1 cellular context compared by ENCODE assay signal in genomic region chr2:219298759-219299371, GRCh38.
TF ChIP-seq lines count a peak whose summit lies in the region.

No MANE protein-coding gene starts in this region.

TF ChIP-seq in K562, 482 proteins besides CTCF, POLR2A, EP300 and RAD21 (continued from another document):
- TF ChIP-seq ZBTB5 (IDR thresholded peaks at IDR 0.05) (no peak), RBBP5 (IDR thresholded peaks at IDR 0.05; ENCODE audit: borderline replicate concordance, insufficient read depth, low read length, poor library complexity, severe bottlenecking) (no peak), ZNF780A (CRISPR knock-in tag; IDR thresholded peaks at IDR 0.05) (no peak), CREM (IDR thresholded peaks at IDR 0.05; ENCODE audit: low read depth) (peak; percentile 36; the same call in 1 of the 2 replicates), DPF2 (IDR thresholded peaks at IDR 0.05) (no peak), MYC (IDR thresholded peaks at IDR 0.05; ENCODE audit: low read depth, low read length) (0 out of 2 replicates have a peak, but pooled peaks have one; percentile 36), MYC (CRISPR knock-in tag; IDR thresholded peaks at IDR 0.05; ENCODE audit: borderline replicate concordance, low read depth) (no peak), HMGXB4 (CRISPR knock-in tag; IDR thresholded peaks at IDR 0.05) (no peak), ZNF444 (CRISPR knock-in tag; IDR thresholded peaks at IDR 0.05) (no peak), ZNF655 (CRISPR knock-in tag; IDR thresholded peaks at IDR 0.05) (no peak), NCOA6 (IDR thresholded peaks at IDR 0.05) (no peak), ZNF511 (CRISPR knock-in tag; IDR thresholded peaks at IDR 0.05) (no peak), MED1 (CRISPR knock-in tag; IDR thresholded peaks at IDR 0.05; ENCODE audit: borderline replicate concordance) (no peak), ZNF311 (CRISPR knock-in tag; IDR thresholded peaks at IDR 0.05) (no peak), CBFB (CRISPR knock-in tag; IDR thresholded peaks at IDR 0.05) (0 out of 2 replicates have a peak, but pooled peaks have one; percentile 29), ZNF134 (CRISPR knock-in tag; conservative IDR thresholded peaks at IDR 0.05) (no peak), ZBTB2 (IDR thresholded peaks at IDR 0.05) (no peak), BHLHE40 (IDR thresholded peaks at IDR 0.05; ENCODE audit: low read length) (0 out of 2 replicates have a peak, but pooled peaks have one; percentile 21), TRIM25 (IDR thresholded peaks at IDR 0.05; ENCODE audit: borderline replicate concordance) (no peak), SP1 (CRISPR knock-in tag; IDR thresholded peaks at IDR 0.05) (no peak; the same call in 1 of the 2 replicates), ZNF140 (CRISPR knock-in tag; IDR thresholded peaks at IDR 0.05) (no peak), SRSF1 (IDR thresholded peaks at IDR 0.05; ENCODE audit: low read depth, low read length) (no peak), EZH2 (IDR thresholded peaks at IDR 0.05; ENCODE audit: borderline replicate concordance, low read depth, low read length) (no peak)
- TF ChIP-seq, protein P1, sequence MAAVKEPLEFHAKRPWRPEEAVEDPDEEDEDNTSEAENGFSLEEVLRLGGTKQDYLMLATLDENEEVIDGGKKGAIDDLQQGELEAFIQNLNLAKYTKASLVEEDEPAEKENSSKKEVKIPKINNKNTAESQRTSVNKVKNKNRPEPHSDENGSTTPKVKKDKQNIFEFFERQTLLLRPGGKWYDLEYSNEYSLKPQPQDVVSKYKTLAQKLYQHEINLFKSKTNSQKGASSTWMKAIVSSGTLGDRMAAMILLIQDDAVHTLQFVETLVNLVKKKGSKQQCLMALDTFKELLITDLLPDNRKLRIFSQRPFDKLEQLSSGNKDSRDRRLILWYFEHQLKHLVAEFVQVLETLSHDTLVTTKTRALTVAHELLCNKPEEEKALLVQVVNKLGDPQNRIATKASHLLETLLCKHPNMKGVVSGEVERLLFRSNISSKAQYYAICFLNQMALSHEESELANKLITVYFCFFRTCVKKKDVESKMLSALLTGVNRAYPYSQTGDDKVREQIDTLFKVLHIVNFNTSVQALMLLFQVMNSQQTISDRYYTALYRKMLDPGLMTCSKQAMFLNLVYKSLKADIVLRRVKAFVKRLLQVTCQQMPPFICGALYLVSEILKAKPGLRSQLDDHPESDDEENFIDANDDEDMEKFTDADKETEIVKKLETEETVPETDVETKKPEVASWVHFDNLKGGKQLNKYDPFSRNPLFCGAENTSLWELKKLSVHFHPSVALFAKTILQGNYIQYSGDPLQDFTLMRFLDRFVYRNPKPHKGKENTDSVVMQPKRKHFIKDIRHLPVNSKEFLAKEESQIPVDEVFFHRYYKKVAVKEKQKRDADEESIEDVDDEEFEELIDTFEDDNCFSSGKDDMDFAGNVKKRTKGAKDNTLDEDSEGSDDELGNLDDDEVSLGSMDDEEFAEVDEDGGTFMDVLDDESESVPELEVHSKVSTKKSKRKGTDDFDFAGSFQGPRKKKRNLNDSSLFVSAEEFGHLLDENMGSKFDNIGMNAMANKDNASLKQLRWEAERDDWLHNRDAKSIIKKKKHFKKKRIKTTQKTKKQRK (IDR thresholded peaks at IDR 0.05; ENCODE audit: borderline replicate concordance, low read depth, low read length), result no peak
- TF ChIP-seq, protein P2, sequence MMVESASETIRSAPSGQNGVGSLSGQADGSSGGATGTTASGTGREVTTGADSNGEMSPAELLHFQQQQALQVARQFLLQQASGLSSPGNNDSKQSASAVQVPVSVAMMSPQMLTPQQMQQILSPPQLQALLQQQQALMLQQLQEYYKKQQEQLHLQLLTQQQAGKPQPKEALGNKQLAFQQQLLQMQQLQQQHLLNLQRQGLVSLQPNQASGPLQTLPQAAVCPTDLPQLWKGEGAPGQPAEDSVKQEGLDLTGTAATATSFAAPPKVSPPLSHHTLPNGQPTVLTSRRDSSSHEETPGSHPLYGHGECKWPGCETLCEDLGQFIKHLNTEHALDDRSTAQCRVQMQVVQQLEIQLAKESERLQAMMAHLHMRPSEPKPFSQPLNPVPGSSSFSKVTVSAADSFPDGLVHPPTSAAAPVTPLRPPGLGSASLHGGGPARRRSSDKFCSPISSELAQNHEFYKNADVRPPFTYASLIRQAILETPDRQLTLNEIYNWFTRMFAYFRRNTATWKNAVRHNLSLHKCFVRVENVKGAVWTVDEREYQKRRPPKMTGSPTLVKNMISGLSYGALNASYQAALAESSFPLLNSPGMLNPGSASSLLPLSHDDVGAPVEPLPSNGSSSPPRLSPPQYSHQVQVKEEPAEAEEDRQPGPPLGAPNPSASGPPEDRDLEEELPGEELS (CRISPR knock-in tag; IDR thresholded peaks at IDR 0.05; ENCODE audit: borderline replicate concordance), result no peak; the same call in 1 of the 2 replicates
- TF ChIP-seq, protein P3, sequence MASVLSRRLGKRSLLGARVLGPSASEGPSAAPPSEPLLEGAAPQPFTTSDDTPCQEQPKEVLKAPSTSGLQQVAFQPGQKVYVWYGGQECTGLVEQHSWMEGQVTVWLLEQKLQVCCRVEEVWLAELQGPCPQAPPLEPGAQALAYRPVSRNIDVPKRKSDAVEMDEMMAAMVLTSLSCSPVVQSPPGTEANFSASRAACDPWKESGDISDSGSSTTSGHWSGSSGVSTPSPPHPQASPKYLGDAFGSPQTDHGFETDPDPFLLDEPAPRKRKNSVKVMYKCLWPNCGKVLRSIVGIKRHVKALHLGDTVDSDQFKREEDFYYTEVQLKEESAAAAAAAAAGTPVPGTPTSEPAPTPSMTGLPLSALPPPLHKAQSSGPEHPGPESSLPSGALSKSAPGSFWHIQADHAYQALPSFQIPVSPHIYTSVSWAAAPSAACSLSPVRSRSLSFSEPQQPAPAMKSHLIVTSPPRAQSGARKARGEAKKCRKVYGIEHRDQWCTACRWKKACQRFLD (CRISPR knock-in tag; IDR thresholded peaks at IDR 0.05), result no peak
- TF ChIP-seq, protein P4, sequence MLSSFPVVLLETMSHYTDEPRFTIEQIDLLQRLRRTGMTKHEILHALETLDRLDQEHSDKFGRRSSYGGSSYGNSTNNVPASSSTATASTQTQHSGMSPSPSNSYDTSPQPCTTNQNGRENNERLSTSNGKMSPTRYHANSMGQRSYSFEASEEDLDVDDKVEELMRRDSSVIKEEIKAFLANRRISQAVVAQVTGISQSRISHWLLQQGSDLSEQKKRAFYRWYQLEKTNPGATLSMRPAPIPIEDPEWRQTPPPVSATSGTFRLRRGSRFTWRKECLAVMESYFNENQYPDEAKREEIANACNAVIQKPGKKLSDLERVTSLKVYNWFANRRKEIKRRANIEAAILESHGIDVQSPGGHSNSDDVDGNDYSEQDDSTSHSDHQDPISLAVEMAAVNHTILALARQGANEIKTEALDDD (IDR thresholded peaks at IDR 0.05), result peak; percentile 87
- TF ChIP-seq, protein P5, sequence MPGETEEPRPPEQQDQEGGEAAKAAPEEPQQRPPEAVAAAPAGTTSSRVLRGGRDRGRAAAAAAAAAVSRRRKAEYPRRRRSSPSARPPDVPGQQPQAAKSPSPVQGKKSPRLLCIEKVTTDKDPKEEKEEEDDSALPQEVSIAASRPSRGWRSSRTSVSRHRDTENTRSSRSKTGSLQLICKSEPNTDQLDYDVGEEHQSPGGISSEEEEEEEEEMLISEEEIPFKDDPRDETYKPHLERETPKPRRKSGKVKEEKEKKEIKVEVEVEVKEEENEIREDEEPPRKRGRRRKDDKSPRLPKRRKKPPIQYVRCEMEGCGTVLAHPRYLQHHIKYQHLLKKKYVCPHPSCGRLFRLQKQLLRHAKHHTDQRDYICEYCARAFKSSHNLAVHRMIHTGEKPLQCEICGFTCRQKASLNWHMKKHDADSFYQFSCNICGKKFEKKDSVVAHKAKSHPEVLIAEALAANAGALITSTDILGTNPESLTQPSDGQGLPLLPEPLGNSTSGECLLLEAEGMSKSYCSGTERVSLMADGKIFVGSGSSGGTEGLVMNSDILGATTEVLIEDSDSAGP (CRISPR knock-in tag; IDR thresholded peaks at IDR 0.05), result no peak
- TF ChIP-seq, protein P6, sequence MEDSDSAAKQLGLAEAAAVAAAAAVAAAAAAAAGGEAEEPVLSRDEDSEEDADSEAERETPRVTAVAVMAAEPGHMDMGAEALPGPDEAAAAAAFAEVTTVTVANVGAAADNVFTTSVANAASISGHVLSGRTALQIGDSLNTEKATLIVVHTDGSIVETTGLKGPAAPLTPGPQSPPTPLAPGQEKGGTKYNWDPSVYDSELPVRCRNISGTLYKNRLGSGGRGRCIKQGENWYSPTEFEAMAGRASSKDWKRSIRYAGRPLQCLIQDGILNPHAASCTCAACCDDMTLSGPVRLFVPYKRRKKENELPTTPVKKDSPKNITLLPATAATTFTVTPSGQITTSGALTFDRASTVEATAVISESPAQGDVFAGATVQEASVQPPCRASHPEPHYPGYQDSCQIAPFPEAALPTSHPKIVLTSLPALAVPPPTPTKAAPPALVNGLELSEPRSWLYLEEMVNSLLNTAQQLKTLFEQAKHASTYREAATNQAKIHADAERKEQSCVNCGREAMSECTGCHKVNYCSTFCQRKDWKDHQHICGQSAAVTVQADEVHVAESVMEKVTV (CRISPR knock-in tag; IDR thresholded peaks at IDR 0.05), result peak; percentile 53; the same call in 1 of the 2 replicates
